In the genomic region with DNA sequence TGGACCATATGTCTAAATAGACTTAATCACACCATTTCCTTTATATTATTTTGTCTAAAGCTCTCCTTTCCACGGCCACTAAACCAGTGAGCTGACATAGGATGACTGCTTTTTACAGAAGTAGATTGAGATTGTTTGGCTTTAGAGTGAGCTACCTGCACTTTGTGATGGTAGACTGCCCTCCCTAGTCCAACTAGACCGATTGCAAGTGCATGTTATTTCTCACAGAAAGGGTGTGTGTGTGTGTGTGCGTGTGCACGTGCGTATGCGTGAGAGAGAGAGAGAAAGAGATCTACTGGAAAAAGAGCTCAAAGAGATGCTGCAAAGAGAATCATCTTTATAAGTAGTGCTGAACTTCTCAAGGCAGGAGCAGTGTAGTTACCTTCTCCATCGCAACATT, we compare ENCODE assay signal across 9 cellular contexts.
DNase-seq lines count a peak whose midpoint lies in the region; ATAC-seq and TF ChIP-seq lines count a peak whose summit lies in the region.
"Had no signal": no experiment of that assay in that cellular context is flagged by ENCODE, and none has a peak within 500 bp of the region (broad histone marks: within the 10 kb centered on the region; RNA-seq: fewer than 3 reads in every experiment).

No MANE protein-coding gene starts in this region.

- peak overlapping the region in 5 of 10 donors; percentile 16 to 83 (median 74) for H3K27ac ChIP-seq in heart right ventricle
- H3K27ac ChIP-seq in thyroid gland, result peak overlapping the region in 1 of 3 donors; percentile 7
- H3K27ac ChIP-seq: SK-N-MC had no signal

- H3K4me3 ChIP-seq in heart right ventricle, result no peak overlapping the region
- H3K4me3 ChIP-seq in epithelial cell of proximal tubule (ENCODE audit: low read depth, low read length), result no peak overlapping the region
- no peak overlapping the region for H3K4me3 ChIP-seq in thyroid gland (replicated peaks in 1 of 3)
- H3K4me3 ChIP-seq: SK-N-MC had no signal

- TF ChIP-seq CTCF in heart right ventricle (IDR thresholded peaks at IDR 0.05) (peak in 6 of 9 donors; percentile 12 to 46 (median 28)), epithelial cell of proximal tubule (conservative IDR thresholded peaks at IDR 0.05; ENCODE audit: low read depth, low read length) (peak; percentile 17), thyroid gland (IDR thresholded peaks at IDR 0.05) (peak in 4 of 6 experiments; percentile 39 to 53 (median 46))

- H3K9me3 ChIP-seq in heart right ventricle, result peaks cover 0 to 12% (median 7%) of the 10 kb centered on the region in 11 donors
- H3K9me3 ChIP-seq in thyroid gland, result no peaks in the 10 kb centered on the region

- H3K36me3 ChIP-seq in heart right ventricle, result peaks cover 0 to 21% (median 6%) of the 10 kb centered on the region in 9 donors
- H3K36me3 ChIP-seq in thyroid gland, result no peaks in the 10 kb centered on the region

- H3K4me1 ChIP-seq in heart right ventricle (peaks cover 3 to 66% (median 52%) of the 10 kb centered on the region in 9 donors), thyroid gland (peaks cover 8 to 34% of the 10 kb centered on the region in 2 donors)

- 48 to 52% methylated on average over 7 of the region's 7 CpGs for WGBS in heart right ventricle, 2 donors
- WGBS in thyroid gland, 2 donors, result 29 to 33% methylated on average over 7 of the region's 7 CpGs

- intact Hi-C loops in heart right ventricle (cut with DNase I), result loop anchor here in 2 of 10 donors (5.0 to 10.0 kb wide), 2 partner anchors 54 to 61 kb away; a partner anchor contains a TSS
- intact Hi-C loops in cardiac septum (cut with DNase I), result loop anchor here (5.0 kb wide), 1 partner anchor 61 kb away; a partner anchor contains a TSS
- intact Hi-C loops in thyroid gland (cut with DNase I), result no loop called here

- DNase-seq in heart right ventricle (no peak), cardiac septum (ENCODE audit: low spot score) (no peak), NCI-H748 treated with DMSO at 0.1 percent for 48 hours (lab: John Stamatoyannopoulos, UW) (peak; percentile 29), epithelial cell of proximal tubule (ENCODE audit: low read depth) (no peak), thyroid gland (peak; percentile 48 to 56), D341Med (ENCODE audit: low spot score) (no peak), ureter (ENCODE audit: low spot score) (no peak)

- peak in 5 of 8 donors; percentile 18 to 62 (median 34) for ATAC-seq in heart right ventricle
- no peak for ATAC-seq in HG02623 (IDR thresholded peaks at IDR 0.05; ENCODE audit: unreplicated experiment)

- H3K27me3 ChIP-seq in heart right ventricle (no peaks in the 10 kb centered on the region), thyroid gland (no peaks in the 10 kb centered on the region)

- TF ChIP-seq POLR2A in thyroid gland (IDR thresholded peaks at IDR 0.05), result no peak

Comparison
In these comparisons a context has a peak if more than half of its experiments do, and no peak if none do; other contexts are left out.
1. DNase-seq: peak in NCI-H748 treated with DMSO at 0.1 percent for 48 hours (single experiment) and thyroid gland (2 of 2); none in heart right ventricle (0 of 2), cardiac septum (single experiment), epithelial cell of proximal tubule (single experiment), D341Med (single experiment) and ureter (single experiment).
2. Peak in every context shown above with its lines, with median percentiles within 50 percentile points of each other: CTCF ChIP-seq.